In genomic region chr17:58631523-58632323, GRCh38 we compare ENCODE assay signal across 1 cellular context.
TF ChIP-seq lines count a peak whose summit lies in the region.

No MANE protein-coding gene starts in this region.

TF ChIP-seq in K562, 482 proteins besides CTCF, POLR2A, EP300 and RAD21 (continued from another document and continues in another):
- TF ChIP-seq THAP12 (CRISPR knock-in tag; IDR thresholded peaks at IDR 0.05) (peak; percentile 99), AFF4 (CRISPR knock-in tag; IDR thresholded peaks at IDR 0.05) (peak; percentile 99), RHOXF2B (CRISPR knock-in tag; conservative IDR thresholded peaks at IDR 0.05) (peak; percentile 99), NR2C2 (CRISPR knock-in tag; IDR thresholded peaks at IDR 0.05) (peak; percentile 70; the same call in 1 of the 2 replicates), NR2C2 (tag; IDR thresholded peaks at IDR 0.05) (peak; percentile 69), KLF6 (CRISPR knock-in tag; IDR thresholded peaks at IDR 0.05; ENCODE audit: borderline replicate concordance) (no peak), PTBP1 (IDR thresholded peaks at IDR 0.05; ENCODE audit: low read depth, low read length) (peak; percentile 81; the same call in 1 of the 2 replicates), PURB (CRISPR knock-in tag; IDR thresholded peaks at IDR 0.05; ENCODE audit: low read depth) (no peak), NFE2L1 (tag; IDR thresholded peaks at IDR 0.05; ENCODE audit: borderline replicate concordance, low read depth) (no peak), RBBP5 (IDR thresholded peaks at IDR 0.05; ENCODE audit: borderline replicate concordance, insufficient read depth, low read length, poor library complexity, severe bottlenecking) (no peak), TBL1XR1 (IDR thresholded peaks at IDR 0.05; ENCODE audit: low read length in 2 of 2) (peak; percentile 92 to 94; a peak in 3 of 4 replicates), NFXL1 (CRISPR knock-in tag; IDR thresholded peaks at IDR 0.05) (peak; percentile 98), RBM14 (IDR thresholded peaks at IDR 0.05; ENCODE audit: borderline replicate concordance, insufficient read depth, low read depth, low read length) (no peak), KLF16 (IDR thresholded peaks at IDR 0.05) (peak; percentile 73), HOXB6 (CRISPR knock-in tag; IDR thresholded peaks at IDR 0.05; ENCODE audit: borderline replicate concordance) (peak; percentile 98), SREBF1 (IDR thresholded peaks at IDR 0.05; ENCODE audit: borderline replicate concordance, low read depth, low read length) (no peak), EP400 (IDR thresholded peaks at IDR 0.05) (peak; percentile 83), ETV1 (tag; conservative IDR thresholded peaks at IDR 0.05; ENCODE audit: low read depth) (peak; percentile 53; the same call in 1 of the 2 replicates), SMC3 (conservative IDR thresholded peaks at IDR 0.05; ENCODE audit: insufficient read depth, low read depth, low read length) (no peak), ETV5 (CRISPR knock-in tag; IDR thresholded peaks at IDR 0.05; ENCODE audit: low read depth) (no peak; the same call in 1 of the 2 replicates), RNF219 (CRISPR knock-in tag; IDR thresholded peaks at IDR 0.05) (peak; percentile 97; the same call in 1 of the 2 replicates), STAT5A (IDR thresholded peaks at IDR 0.05; ENCODE audit: borderline replicate concordance, low read length) (peak; percentile 87), NR2F6 (CRISPR knock-in tag; IDR thresholded peaks at IDR 0.05) (peak; percentile 98), MTA1 (IDR thresholded peaks at IDR 0.05; ENCODE audit: borderline replicate concordance) (peak; percentile 98), ELK3 (CRISPR knock-in tag; IDR thresholded peaks at IDR 0.05) (peak; percentile 97), TFE3 (CRISPR knock-in tag; IDR thresholded peaks at IDR 0.05) (peak; percentile 57), ZNF347 (CRISPR knock-in tag; IDR thresholded peaks at IDR 0.05; ENCODE audit: low read depth) (peak; percentile 96), NUFIP1 (IDR thresholded peaks at IDR 0.05; ENCODE audit: partially characterized antibody) (peak; percentile 99), TAF9B (IDR thresholded peaks at IDR 0.05; ENCODE audit: partially characterized antibody) (peak; percentile 98), ILF3 (IDR thresholded peaks at IDR 0.05; ENCODE audit: borderline replicate concordance) (peak; percentile 100; the same call in 1 of the 2 replicates), ASH1L (IDR thresholded peaks at IDR 0.05; ENCODE audit: borderline replicate concordance, low read depth, partially characterized antibody) (peak; percentile 87), DEAF1 (CRISPR knock-in tag; IDR thresholded peaks at IDR 0.05) (peak; percentile 95), ZFPM2 (CRISPR knock-in tag; IDR thresholded peaks at IDR 0.05) (peak; percentile 98), SNIP1 (IDR thresholded peaks at IDR 0.05; ENCODE audit: low read depth) (peak; percentile 75), POLR3A (IDR thresholded peaks at IDR 0.05; ENCODE audit: borderline replicate concordance, extremely low read depth, insufficient read depth, insufficient read length) (no peak), MAZ (CRISPR knock-in tag; conservative IDR thresholded peaks at IDR 0.05 in 1 of 2, IDR thresholded peaks at IDR 0.05 in 1 of 2) (peak; percentile 90 to 98), MYC (IDR thresholded peaks at IDR 0.05; ENCODE audit: low read depth, low read length) (peak; percentile 73), MYC (CRISPR knock-in tag; IDR thresholded peaks at IDR 0.05; ENCODE audit: borderline replicate concordance, low read depth) (peak; percentile 92), STAG1 (CRISPR knock-in tag; IDR thresholded peaks at IDR 0.05; ENCODE audit: borderline replicate concordance) (no peak), NR4A1 (CRISPR knock-in tag; IDR thresholded peaks at IDR 0.05) (no peak), NR4A1 (tag; IDR thresholded peaks at IDR 0.05) (peak; percentile 88), PHF8 (IDR thresholded peaks at IDR 0.05; ENCODE audit: borderline replicate concordance, low read length) (peak; percentile 57), MYNN (IDR thresholded peaks at IDR 0.05) (peak; percentile 72), MYNN (CRISPR knock-in tag; IDR thresholded peaks at IDR 0.05) (no peak), USF1 (CRISPR knock-in tag; IDR thresholded peaks at IDR 0.05) (no peak), MXI1 (IDR thresholded peaks at IDR 0.05; ENCODE audit: low read depth, low read length) (peak; percentile 91; the same call in 1 of the 2 replicates), BHLHE40 (IDR thresholded peaks at IDR 0.05; ENCODE audit: low read length) (peak; percentile 67; the same call in 1 of the 2 replicates), VEZF1 (CRISPR knock-in tag; IDR thresholded peaks at IDR 0.05) (peak; percentile 60; the same call in 1 of the 2 replicates), CBFA2T2 (conservative IDR thresholded peaks at IDR 0.05) (peak; percentile 66), ZNF436 (CRISPR knock-in tag; IDR thresholded peaks at IDR 0.05) (peak; percentile 99), ZNF699 (CRISPR knock-in tag; IDR thresholded peaks at IDR 0.05; ENCODE audit: insufficient replicate concordance) (no peak), ZNF3 (CRISPR knock-in tag; IDR thresholded peaks at IDR 0.05) (peak; percentile 97), CREB1 (IDR thresholded peaks at IDR 0.05) (peak; percentile 97), CREB1 (CRISPR knock-in tag; IDR thresholded peaks at IDR 0.05) (peak; percentile 96), TCF7 (IDR thresholded peaks at IDR 0.05; ENCODE audit: borderline replicate concordance) (no peak), E2F4 (CRISPR knock-in tag; IDR thresholded peaks at IDR 0.05; ENCODE audit: low read depth) (no peak)
